In the genomic region with DNA sequence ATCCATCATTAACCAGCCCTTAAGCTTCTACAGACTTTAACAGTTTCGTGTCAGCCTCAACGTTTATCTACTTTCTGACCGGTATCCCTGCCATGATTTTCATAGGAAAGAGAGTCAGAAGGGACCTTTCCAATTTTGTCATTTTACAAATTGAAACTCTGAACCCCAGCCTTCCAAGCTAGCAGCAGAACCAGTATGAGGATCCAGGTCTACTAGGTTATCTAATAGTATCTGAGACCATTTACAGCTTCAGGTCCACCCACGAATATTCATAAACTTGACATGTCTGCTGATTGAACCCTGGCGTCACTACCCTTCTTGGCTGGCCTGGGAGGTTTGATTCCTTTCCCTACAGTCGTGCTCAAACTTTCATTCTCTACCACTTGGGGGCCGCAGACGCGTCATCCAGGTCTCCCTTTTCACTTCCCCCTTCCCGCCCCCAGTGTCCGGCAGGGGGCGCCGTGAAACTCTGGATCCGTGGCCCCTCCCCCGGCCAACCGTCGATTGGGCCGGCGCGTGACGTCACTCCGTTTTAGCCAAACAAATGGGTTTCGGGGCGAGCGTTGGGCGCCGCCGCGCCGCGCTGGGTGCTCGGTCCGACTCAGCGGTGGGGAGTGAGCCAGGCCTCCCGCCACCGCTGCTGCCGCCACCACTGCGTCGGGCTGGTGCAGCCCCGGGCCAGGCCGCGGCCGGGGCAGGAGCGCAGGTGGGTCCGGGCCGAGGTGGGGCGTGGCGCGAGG, we compare ENCODE assay signal across 1 cellular context.
TF ChIP-seq lines count a peak whose summit lies in the region.

A gene with protein sequence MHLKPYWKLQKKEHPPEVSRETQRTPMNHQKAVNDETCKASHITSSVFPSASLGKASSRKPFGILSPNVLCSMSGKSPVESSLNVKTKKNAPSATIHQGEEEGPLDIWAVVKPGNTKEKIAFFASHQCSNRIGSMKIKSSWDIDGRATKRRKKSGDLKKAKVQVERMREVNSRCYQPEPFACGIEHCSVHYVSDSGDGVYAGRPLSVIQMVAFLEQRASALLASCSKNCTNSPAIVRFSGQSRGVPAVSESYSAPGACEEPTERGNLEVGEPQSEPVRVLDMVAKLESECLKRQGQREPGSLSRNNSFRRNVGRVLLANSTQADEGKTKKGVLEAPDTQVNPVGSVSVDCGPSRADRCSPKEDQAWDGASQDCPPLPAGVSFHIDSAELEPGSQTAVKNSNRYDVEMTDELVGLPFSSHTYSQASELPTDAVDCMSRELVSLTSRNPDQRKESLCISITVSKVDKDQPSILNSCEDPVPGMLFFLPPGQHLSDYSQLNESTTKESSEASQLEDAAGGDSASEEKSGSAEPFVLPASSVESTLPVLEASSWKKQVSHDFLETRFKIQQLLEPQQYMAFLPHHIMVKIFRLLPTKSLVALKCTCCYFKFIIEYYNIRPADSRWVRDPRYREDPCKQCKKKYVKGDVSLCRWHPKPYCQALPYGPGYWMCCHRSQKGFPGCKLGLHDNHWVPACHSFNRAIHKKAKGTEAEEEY (plus strand): TSS at position 590 of the 740 bp plus-strand sequence. CDS start 78,970 bp downstream, outside the sequence.

TF ChIP-seq in HepG2, 621 proteins besides CTCF, POLR2A, EP300 and RAD21 (continued from another document and continues in another):
- TF ChIP-seq, protein P1, sequence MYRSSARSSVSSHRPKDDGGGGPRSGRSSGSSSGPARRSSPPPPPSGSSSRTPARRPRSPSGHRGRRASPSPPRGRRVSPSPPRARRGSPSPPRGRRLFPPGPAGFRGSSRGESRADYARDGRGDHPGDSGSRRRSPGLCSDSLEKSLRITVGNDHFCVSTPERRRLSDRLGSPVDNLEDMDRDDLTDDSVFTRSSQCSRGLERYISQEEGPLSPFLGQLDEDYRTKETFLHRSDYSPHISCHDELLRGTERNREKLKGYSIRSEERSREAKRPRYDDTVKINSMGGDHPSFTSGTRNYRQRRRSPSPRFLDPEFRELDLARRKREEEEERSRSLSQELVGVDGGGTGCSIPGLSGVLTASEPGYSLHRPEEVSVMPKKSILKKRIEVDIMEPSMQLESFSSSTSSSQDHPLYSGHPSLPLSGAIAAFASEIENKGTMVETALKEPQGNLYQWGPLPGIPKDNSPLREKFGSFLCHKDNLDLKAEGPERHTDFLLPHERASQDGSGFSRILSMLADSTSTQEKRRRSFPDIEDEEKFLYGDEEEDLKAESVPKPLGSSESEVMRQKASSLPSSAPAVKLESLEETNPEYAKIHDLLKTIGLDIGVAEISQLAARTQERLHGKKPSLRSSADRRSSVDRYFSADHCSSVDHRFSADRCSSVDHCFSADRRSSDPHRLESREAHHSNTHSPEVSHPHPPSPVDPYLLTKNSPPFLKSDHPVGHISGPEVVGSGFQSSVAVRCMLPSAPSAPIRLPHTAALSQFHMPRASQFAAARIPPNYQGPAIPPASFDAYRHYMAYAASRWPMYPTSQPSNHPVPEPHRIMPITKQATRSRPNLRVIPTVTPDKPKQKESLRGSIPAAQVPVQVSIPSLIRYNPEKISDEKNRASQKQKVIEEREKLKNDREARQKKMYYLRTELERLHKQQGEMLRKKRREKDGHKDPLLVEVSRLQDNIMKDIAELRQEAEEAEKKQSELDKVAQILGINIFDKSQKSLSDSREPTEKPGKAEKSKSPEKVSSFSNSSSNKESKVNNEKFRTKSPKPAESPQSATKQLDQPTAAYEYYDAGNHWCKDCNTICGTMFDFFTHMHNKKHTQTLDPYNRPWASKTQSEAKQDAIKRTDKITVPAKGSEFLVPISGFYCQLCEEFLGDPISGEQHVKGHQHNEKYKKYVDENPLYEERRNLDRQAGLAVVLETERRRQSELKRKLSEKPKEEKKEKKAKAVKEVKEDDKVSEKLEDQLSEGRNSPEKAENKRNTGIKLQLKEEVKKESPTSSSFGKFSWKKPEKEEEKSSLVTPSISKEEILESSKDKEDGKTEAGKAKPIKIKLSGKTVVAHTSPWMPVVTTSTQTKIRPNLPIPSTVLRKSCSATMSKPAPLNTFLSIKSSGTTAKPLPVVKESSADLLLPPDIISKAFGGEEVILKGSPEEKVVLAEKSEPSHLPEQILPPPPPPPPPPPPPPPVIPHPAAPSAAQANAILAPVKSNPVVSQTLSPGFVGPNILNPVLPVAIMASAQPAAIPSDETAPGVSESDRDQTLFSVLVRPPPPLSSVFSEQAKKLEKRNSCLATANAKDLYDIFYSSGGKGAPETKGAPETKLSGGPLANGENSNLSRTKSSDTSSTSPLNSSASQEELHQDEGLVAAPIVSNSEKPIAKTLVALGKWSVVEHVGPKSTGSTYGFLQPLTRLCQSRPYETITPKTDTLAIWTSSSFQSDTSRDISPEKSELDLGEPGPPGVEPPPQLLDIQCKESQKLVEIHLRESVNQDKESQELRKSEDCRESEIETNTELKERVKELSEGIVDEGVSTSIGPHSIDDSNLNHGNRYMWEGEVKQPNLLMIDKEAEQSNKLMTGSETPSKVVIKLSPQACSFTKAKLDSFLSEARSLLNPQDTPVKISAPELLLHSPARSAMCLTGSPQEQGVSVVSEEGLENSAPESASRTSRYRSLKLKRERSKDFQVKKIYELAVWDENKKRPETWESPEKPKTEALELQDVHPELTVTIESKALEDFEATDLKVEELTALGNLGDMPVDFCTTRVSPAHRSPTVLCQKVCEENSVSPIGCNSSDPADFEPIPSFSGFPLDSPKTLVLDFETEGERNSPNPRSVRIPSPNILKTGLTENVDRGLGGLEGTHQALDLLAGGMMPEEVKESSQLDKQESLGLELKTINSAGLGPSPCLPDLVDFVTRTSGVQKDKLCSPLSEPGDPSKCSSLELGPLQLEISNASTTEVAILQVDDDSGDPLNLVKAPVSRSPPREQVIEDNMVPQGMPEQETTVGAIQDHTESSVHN (CRISPR knock-in tag; IDR thresholded peaks at IDR 0.05): no peak
- TF ChIP-seq ZC3H13 (CRISPR knock-in tag; IDR thresholded peaks at IDR 0.05): 0 out of 2 replicates have a peak, but pooled peaks have one; percentile 18
- TF ChIP-seq, protein P2, sequence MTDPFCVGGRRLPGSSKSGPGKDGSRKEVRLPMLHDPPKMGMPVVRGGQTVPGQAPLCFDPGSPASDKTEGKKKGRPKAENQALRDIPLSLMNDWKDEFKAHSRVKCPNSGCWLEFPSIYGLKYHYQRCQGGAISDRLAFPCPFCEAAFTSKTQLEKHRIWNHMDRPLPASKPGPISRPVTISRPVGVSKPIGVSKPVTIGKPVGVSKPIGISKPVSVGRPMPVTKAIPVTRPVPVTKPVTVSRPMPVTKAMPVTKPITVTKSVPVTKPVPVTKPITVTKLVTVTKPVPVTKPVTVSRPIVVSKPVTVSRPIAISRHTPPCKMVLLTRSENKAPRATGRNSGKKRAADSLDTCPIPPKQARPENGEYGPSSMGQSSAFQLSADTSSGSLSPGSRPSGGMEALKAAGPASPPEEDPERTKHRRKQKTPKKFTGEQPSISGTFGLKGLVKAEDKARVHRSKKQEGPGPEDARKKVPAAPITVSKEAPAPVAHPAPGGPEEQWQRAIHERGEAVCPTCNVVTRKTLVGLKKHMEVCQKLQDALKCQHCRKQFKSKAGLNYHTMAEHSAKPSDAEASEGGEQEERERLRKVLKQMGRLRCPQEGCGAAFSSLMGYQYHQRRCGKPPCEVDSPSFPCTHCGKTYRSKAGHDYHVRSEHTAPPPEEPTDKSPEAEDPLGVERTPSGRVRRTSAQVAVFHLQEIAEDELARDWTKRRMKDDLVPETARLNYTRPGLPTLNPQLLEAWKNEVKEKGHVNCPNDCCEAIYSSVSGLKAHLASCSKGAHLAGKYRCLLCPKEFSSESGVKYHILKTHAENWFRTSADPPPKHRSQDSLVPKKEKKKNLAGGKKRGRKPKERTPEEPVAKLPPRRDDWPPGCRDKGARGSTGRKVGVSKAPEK (CRISPR knock-in tag; IDR thresholded peaks at IDR 0.05; ENCODE audit: borderline replicate concordance): no peak
- peak; percentile 78; the same call in 1 of the 2 replicates for TF ChIP-seq CBX5 (CRISPR knock-in tag; IDR thresholded peaks at IDR 0.05; ENCODE audit: borderline replicate concordance)
- TF ChIP-seq, protein P3, sequence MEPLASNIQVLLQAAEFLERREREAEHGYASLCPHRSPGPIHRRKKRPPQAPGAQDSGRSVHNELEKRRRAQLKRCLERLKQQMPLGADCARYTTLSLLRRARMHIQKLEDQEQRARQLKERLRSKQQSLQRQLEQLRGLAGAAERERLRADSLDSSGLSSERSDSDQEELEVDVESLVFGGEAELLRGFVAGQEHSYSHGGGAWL (CRISPR knock-in tag; IDR thresholded peaks at IDR 0.05): no peak
- peak; percentile 70 for TF ChIP-seq TEAD3 (CRISPR knock-in tag; optimal IDR thresholded peaks at IDR 0.05; ENCODE audit: borderline replicate concordance)
- TF ChIP-seq ZNF615 (CRISPR knock-in tag; IDR thresholded peaks at IDR 0.05; ENCODE audit: borderline replicate concordance): no peak
- TF ChIP-seq, protein P4, sequence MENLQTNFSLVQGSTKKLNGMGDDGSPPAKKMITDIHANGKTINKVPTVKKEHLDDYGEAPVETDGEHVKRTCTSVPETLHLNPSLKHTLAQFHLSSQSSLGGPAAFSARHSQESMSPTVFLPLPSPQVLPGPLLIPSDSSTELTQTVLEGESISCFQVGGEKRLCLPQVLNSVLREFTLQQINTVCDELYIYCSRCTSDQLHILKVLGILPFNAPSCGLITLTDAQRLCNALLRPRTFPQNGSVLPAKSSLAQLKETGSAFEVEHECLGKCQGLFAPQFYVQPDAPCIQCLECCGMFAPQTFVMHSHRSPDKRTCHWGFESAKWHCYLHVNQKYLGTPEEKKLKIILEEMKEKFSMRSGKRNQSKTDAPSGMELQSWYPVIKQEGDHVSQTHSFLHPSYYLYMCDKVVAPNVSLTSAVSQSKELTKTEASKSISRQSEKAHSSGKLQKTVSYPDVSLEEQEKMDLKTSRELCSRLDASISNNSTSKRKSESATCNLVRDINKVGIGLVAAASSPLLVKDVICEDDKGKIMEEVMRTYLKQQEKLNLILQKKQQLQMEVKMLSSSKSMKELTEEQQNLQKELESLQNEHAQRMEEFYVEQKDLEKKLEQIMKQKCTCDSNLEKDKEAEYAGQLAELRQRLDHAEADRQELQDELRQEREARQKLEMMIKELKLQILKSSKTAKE (CRISPR knock-in tag; IDR thresholded peaks at IDR 0.05; ENCODE audit: borderline replicate concordance): no peak
- no peak for TF ChIP-seq ZNF775 (CRISPR knock-in tag; IDR thresholded peaks at IDR 0.05; ENCODE audit: borderline replicate concordance)
- TF ChIP-seq ZNF292 (CRISPR knock-in tag; IDR thresholded peaks at IDR 0.05; ENCODE audit: borderline replicate concordance, low read depth): peak; percentile 38; the same call in 1 of the 2 replicates
- TF ChIP-seq PHF21A (CRISPR knock-in tag; IDR thresholded peaks at IDR 0.05): no peak
- TF ChIP-seq ZNF839 (CRISPR knock-in tag; IDR thresholded peaks at IDR 0.05; ENCODE audit: borderline replicate concordance): no peak
- peak; percentile 78 for TF ChIP-seq ARNT2 (CRISPR knock-in tag; IDR thresholded peaks at IDR 0.05; ENCODE audit: low read depth)
- TF ChIP-seq SOX13 (IDR thresholded peaks at IDR 0.05): no peak
- peak in 1 of 2 experiments; percentile 35; a peak in 1 of 4 replicates for TF ChIP-seq SOX13 (CRISPR knock-in tag; conservative IDR thresholded peaks at IDR 0.05 in 1 of 2, IDR thresholded peaks at IDR 0.05 in 1 of 2)
- TF ChIP-seq MAFK (conservative IDR thresholded peaks at IDR 0.05 in 1 of 2, IDR thresholded peaks at IDR 0.05 in 1 of 2; ENCODE audit: low read length in 2 of 2): no peak
- TF ChIP-seq SIX1 (CRISPR knock-in tag; IDR thresholded peaks at IDR 0.05; ENCODE audit: borderline replicate concordance): peak; percentile 17; the same call in 1 of the 2 replicates
- no peak for TF ChIP-seq ZFP37 (CRISPR knock-in tag; IDR thresholded peaks at IDR 0.05; ENCODE audit: borderline replicate concordance)
- TF ChIP-seq, protein P5, sequence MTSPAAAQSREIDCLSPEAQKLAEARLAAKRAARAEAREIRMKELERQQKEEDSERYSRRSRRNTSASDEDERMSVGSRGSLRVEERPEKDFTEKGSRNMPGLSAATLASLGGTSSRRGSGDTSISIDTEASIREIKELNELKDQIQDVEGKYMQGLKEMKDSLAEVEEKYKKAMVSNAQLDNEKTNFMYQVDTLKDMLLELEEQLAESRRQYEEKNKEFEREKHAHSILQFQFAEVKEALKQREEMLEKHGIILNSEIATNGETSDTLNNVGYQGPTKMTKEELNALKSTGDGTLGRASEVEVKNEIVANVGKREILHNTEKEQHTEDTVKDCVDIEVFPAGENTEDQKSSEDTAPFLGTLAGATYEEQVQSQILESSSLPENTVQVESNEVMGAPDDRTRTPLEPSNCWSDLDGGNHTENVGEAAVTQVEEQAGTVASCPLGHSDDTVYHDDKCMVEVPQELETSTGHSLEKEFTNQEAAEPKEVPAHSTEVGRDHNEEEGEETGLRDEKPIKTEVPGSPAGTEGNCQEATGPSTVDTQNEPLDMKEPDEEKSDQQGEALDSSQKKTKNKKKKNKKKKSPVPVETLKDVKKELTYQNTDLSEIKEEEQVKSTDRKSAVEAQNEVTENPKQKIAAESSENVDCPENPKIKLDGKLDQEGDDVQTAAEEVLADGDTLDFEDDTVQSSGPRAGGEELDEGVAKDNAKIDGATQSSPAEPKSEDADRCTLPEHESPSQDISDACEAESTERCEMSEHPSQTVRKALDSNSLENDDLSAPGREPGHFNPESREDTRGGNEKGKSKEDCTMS (CRISPR knock-in tag; conservative IDR thresholded peaks at IDR 0.05): no peak
- TF ChIP-seq, protein P6, sequence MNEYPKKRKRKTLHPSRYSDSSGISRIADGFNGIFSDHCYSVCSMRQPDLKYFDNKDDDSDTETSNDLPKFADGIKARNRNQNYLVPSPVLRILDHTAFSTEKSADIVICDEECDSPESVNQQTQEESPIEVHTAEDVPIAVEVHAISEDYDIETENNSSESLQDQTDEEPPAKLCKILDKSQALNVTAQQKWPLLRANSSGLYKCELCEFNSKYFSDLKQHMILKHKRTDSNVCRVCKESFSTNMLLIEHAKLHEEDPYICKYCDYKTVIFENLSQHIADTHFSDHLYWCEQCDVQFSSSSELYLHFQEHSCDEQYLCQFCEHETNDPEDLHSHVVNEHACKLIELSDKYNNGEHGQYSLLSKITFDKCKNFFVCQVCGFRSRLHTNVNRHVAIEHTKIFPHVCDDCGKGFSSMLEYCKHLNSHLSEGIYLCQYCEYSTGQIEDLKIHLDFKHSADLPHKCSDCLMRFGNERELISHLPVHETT (CRISPR knock-in tag; conservative IDR thresholded peaks at IDR 0.05): no peak
- TF ChIP-seq ZNF644 (CRISPR knock-in tag; IDR thresholded peaks at IDR 0.05; ENCODE audit: low read depth): peak; percentile 55; the same call in 1 of the 2 replicates
- TF ChIP-seq, protein P7, sequence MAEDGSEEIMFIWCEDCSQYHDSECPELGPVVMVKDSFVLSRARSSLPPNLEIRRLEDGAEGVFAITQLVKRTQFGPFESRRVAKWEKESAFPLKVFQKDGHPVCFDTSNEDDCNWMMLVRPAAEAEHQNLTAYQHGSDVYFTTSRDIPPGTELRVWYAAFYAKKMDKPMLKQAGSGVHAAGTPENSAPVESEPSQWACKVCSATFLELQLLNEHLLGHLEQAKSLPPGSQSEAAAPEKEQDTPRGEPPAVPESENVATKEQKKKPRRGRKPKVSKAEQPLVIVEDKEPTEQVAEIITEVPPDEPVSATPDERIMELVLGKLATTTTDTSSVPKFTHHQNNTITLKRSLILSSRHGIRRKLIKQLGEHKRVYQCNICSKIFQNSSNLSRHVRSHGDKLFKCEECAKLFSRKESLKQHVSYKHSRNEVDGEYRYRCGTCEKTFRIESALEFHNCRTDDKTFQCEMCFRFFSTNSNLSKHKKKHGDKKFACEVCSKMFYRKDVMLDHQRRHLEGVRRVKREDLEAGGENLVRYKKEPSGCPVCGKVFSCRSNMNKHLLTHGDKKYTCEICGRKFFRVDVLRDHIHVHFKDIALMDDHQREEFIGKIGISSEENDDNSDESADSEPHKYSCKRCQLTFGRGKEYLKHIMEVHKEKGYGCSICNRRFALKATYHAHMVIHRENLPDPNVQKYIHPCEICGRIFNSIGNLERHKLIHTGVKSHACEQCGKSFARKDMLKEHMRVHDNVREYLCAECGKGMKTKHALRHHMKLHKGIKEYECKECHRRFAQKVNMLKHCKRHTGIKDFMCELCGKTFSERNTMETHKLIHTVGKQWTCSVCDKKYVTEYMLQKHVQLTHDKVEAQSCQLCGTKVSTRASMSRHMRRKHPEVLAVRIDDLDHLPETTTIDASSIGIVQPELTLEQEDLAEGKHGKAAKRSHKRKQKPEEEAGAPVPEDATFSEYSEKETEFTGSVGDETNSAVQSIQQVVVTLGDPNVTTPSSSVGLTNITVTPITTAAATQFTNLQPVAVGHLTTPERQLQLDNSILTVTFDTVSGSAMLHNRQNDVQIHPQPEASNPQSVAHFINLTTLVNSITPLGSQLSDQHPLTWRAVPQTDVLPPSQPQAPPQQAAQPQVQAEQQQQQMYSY (CRISPR knock-in tag; IDR thresholded peaks at IDR 0.05): no peak; the same call in 1 of the 2 replicates
